ENCODE assay signal across 13 cellular contexts in genomic region chr5:34491251-34491620, GRCh38.
A peak's percentile ranks its signal among the peaks of the same experiment; 100 is the strongest.
DNase-seq lines count a peak whose midpoint lies in the region; ATAC-seq, FAIRE-seq and TF ChIP-seq lines count a peak whose summit lies in the region.
"Had no signal": no experiment of that assay in that cellular context is flagged by ENCODE, and none has a peak within 500 bp of the region (broad histone marks: within the 10 kb centered on the region; RNA-seq: fewer than 3 reads in every experiment).

No MANE protein-coding gene starts in this region.

- no peaks in the 10 kb centered on the region for H3K27me3 ChIP-seq in SK-N-SH (ENCODE audit: insufficient read depth)
- H3K27me3 ChIP-seq in lower lobe of right lung (ENCODE audit: low read depth), result no peaks in the 10 kb centered on the region
- H3K27me3 ChIP-seq in upper lobe of left lung, result no peaks in the 10 kb centered on the region
- H3K27me3 ChIP-seq in pancreas, result no peaks in the 10 kb centered on the region

- DNase-seq in SK-N-SH (peak; percentile 36), SHP77 (lab: John Stamatoyannopoulos, UW) (peak; percentile 27 to 41), lower lobe of right lung (no peak), upper lobe of left lung (no peak), pancreas (no peak)
- DNase-seq in stimulated activated naive CD4-positive, alpha-beta T cell treated with Interleukin-2 at 50 U/mL for 16 hours (lab: John Stamatoyannopoulos, UW), result no peak
- DNase-seq: activated CD8-positive, alpha-beta memory T cell treated with anti-CD3 and anti-CD28 coated beads, Interleukin-2, amount 50 U/mL, for 4 hours; dermis blood vessel endothelial cell; MV-4-11; Right ventricle myocardium superior had no signal

- POLR2A ChIA-PET in SK-N-SH (lab: Yijun Ruan, JAX), result no interaction called here

- H3K9me2 ChIP-seq in SK-N-SH, result no peaks in the 10 kb centered on the region

- H3K9ac ChIP-seq in SK-N-SH, result no peak overlapping the region

- H3K36me3 ChIP-seq in SK-N-SH (replicated peaks in 1 of 2; ENCODE audit: control insufficient read depth in 1 of 2, insufficient read depth in 2 of 2, low read length in 1 of 2) (no peaks in the 10 kb centered on the region), lower lobe of right lung (no peaks in the 10 kb centered on the region), upper lobe of left lung (no peaks in the 10 kb centered on the region), pancreas (no peaks in the 10 kb centered on the region)

- H3K9me3 ChIP-seq in SK-N-SH (no peaks in the 10 kb centered on the region), lower lobe of right lung (no peaks in the 10 kb centered on the region), upper lobe of left lung (no peaks in the 10 kb centered on the region), pancreas (no peaks in the 10 kb centered on the region)

- no peaks in the 10 kb centered on the region for H3K79me2 ChIP-seq in SK-N-SH (ENCODE audit: insufficient read depth)

- FAIRE-seq in pancreas (lab: Jason Lieb, UNC), result no peak
- FAIRE-seq: keratinocyte had no signal

- no peak overlapping the region for H3K4me2 ChIP-seq in SK-N-SH

- no peak for TF ChIP-seq RAD21 in SK-N-SH (IDR thresholded peaks at IDR 0.05; ENCODE audit: low read length)

- H3K4me3 ChIP-seq in SK-N-SH (ENCODE audit: low read depth in 2 of 2, low read length in 1 of 2) (no peak overlapping the region), lower lobe of right lung (no peak overlapping the region), upper lobe of left lung (no peak overlapping the region), pancreas (no peak overlapping the region)

- H3K4me1 ChIP-seq in SK-N-SH (ENCODE audit: control insufficient read depth in 1 of 2, insufficient read depth in 2 of 2, low read depth in 1 of 2, low read length in 1 of 2), result peaks cover 0 to 21% of the 10 kb centered on the region in 2 experiments
- H3K4me1 ChIP-seq in lower lobe of right lung, result peaks cover 13% of the 10 kb centered on the region
- peaks cover 8 to 27% (median 17%) of the 10 kb centered on the region in 4 donors for H3K4me1 ChIP-seq in upper lobe of left lung
- H3K4me1 ChIP-seq in pancreas, result peaks cover 18 to 29% (median 25%) of the 10 kb centered on the region in 3 donors

- WGBS in SK-N-SH (ENCODE audit: low lambda C conversion rate), result 69% methylated on average over 6 of the region's 6 CpGs
- 71 to 76% methylated on average over 6 of the region's 6 CpGs for WGBS in upper lobe of left lung, 2 donors
- 87 to 88% methylated on average over 6 of the region's 6 CpGs for WGBS in pancreas, 2 donors

- ATAC-seq in SK-N-SH treated with all-trans-retinoic acid at 6 μM for 48 hours (no peak), lower lobe of right lung (no peak), upper lobe of left lung (ENCODE audit: low FRiP score in 2 of 2) (no peak), pancreas (no peak), GM21619 (IDR thresholded peaks at IDR 0.05; ENCODE audit: unreplicated experiment) (no peak)

- TF ChIP-seq EP300 in SK-N-SH (IDR thresholded peaks at IDR 0.05; ENCODE audit: borderline replicate concordance in 1 of 2, low read depth in 1 of 2, low read length in 1 of 2) (no peak), upper lobe of left lung (IDR thresholded peaks at IDR 0.05) (no peak)

- H2AFZ ChIP-seq in SK-N-SH (ENCODE audit: low read depth), result peak overlapping the region; percentile 54; the same call in 1 of the 2 replicates

- CTCF ChIA-PET in SK-N-SH (lab: Yijun Ruan, JAX), result interaction anchor here (0.6 to 1.4 kb wide), 3 partner anchors 13 to 463 kb away, joined by 3 to 5 read pairs (median 3); no protein-coding TSS in a partner anchor

- H3F3A ChIP-seq in SK-N-SH (replicated peaks; ENCODE audit: insufficient read depth), result peaks cover 22% of the 10 kb centered on the region

- TF ChIP-seq POLR2A in upper lobe of left lung (IDR thresholded peaks at IDR 0.05), result no peak

- TF ChIP-seq CTCF in SK-N-SH (IDR thresholded peaks at IDR 0.05) (no peak), lower lobe of right lung (IDR thresholded peaks at IDR 0.05) (no peak), upper lobe of left lung (IDR thresholded peaks at IDR 0.05) (no peak), pancreas (IDR thresholded peaks at IDR 0.05) (no peak)

- no peaks in the 10 kb centered on the region for H4K20me1 ChIP-seq in SK-N-SH (ENCODE audit: insufficient read depth)

- H3K27ac ChIP-seq in SK-N-SH (ENCODE audit: low read depth in 2 of 2, low read length in 1 of 2), result peak overlapping the region in 1 of 2 experiments; percentile 24; a peak in 2 of 4 replicates
- peak overlapping the region; percentile 13 for H3K27ac ChIP-seq in lower lobe of right lung
- peak overlapping the region in 3 of 4 donors; percentile 30 to 68 (median 53) for H3K27ac ChIP-seq in upper lobe of left lung
- no peak overlapping the region for H3K27ac ChIP-seq in pancreas

- intact Hi-C loops in lower lobe of right lung (cut with DNase I) (no loop called here), pancreas (cut with DNase I) (no loop called here)

TF ChIP-seq in SK-N-SH, 30 proteins besides CTCF, POLR2A, EP300 and RAD21:
- no peak for TF ChIP-seq IRF3 (IDR thresholded peaks at IDR 0.05; ENCODE audit: low read depth, low read length)
- no peak for TF ChIP-seq NRF1 (IDR thresholded peaks at IDR 0.05; ENCODE audit: low read depth, low read length)
- TF ChIP-seq MAX (IDR thresholded peaks at IDR 0.05; ENCODE audit: low read depth), result no peak
- TF ChIP-seq ELF1 (IDR thresholded peaks at IDR 0.05), result no peak
- TF ChIP-seq MXI1 (IDR thresholded peaks at IDR 0.05; ENCODE audit: low read depth, low read length), result no peak
- TF ChIP-seq RXRA (IDR thresholded peaks at IDR 0.05; ENCODE audit: borderline replicate concordance, low read depth), result no peak
- TF ChIP-seq SMC3 (IDR thresholded peaks at IDR 0.05; ENCODE audit: low read depth, low read length), result no peak
- TF ChIP-seq CHD2 (IDR thresholded peaks at IDR 0.05; ENCODE audit: low read length, partially characterized antibody), result no peak

TF ChIP-seq in SK-N-SH treated with all-trans-retinoic acid at 6 μM for 48 hours, 23 proteins besides CTCF, POLR2A, EP300 and RAD21 (continues in another document):
- TF ChIP-seq CREB5 (CRISPR knock-in tag; IDR thresholded peaks at IDR 0.05; ENCODE audit: low read depth) (no peak), SNAI2 (CRISPR knock-in tag; IDR thresholded peaks at IDR 0.05) (no peak), ESRRG (CRISPR knock-in tag; IDR thresholded peaks at IDR 0.05) (no peak), POU6F1 (CRISPR knock-in tag; IDR thresholded peaks at IDR 0.05; ENCODE audit: borderline replicate concordance, low read depth) (no peak), ARNTL (CRISPR knock-in tag; IDR thresholded peaks at IDR 0.05; ENCODE audit: borderline replicate concordance, low read depth) (no peak), ZNF70 (CRISPR knock-in tag; IDR thresholded peaks at IDR 0.05) (no peak), ZNF565 (CRISPR knock-in tag; conservative IDR thresholded peaks at IDR 0.05; ENCODE audit: low read depth) (no peak), TOX (CRISPR knock-in tag; IDR thresholded peaks at IDR 0.05; ENCODE audit: borderline replicate concordance) (no peak), GLIS3 (CRISPR knock-in tag; IDR thresholded peaks at IDR 0.05) (no peak), TSHZ2 (CRISPR knock-in tag; IDR thresholded peaks at IDR 0.05) (no peak), ISL1 (CRISPR knock-in tag; IDR thresholded peaks at IDR 0.05) (no peak), TCF4 (CRISPR knock-in tag; IDR thresholded peaks at IDR 0.05; ENCODE audit: borderline replicate concordance) (no peak)

Comparison
In these comparisons a context has a peak if more than half of its experiments do, and no peak if none do; other contexts are left out.
1. DNase-seq: peak in SK-N-SH (single experiment) and SHP77 (2 of 2); none in lower lobe of right lung (single experiment), upper lobe of left lung (0 of 2), pancreas (0 of 6) and stimulated activated naive CD4-positive, alpha-beta T cell treated with Interleukin-2 at 50 U/mL for 16 hours (single experiment).
2. H3K27ac ChIP-seq: peak in lower lobe of right lung (single experiment) and upper lobe of left lung (3 of 4); none in pancreas (0 of 4).